Comparison of ENCODE assay signal across 25 cellular contexts in genomic region chr5:66718374-66718977, GRCh38.
A peak's percentile ranks its signal among the peaks of the same experiment; 100 is the strongest.
DNase-seq lines count a peak whose midpoint lies in the region; ATAC-seq, FAIRE-seq and TF ChIP-seq lines count a peak whose summit lies in the region.
"Had no signal": no experiment of that assay in that cellular context is flagged by ENCODE, and none has a peak within 500 bp of the region (broad histone marks: within the 10 kb centered on the region; RNA-seq: fewer than 3 reads in every experiment).

No MANE protein-coding gene starts in this region.

- peak overlapping the region; percentile 35 for H2AFZ ChIP-seq in keratinocyte (ENCODE audit: control insufficient read depth, low read length)
- H2AFZ ChIP-seq: PC-9 had no signal

- TF ChIP-seq CTCF in VCaP (conservative IDR thresholded peaks at IDR 0.05) = no peak
- TF ChIP-seq CTCF in keratinocyte (optimal IDR thresholded peaks at IDR 0.05 in 1 of 3, IDR thresholded peaks at IDR 0.05 in 1 of 3, conservative IDR thresholded peaks at IDR 0.05 in 1 of 3; ENCODE audit: extremely low read depth in 1 of 3, insufficient read depth in 2 of 3, low read length in 3 of 3) = no peak
- no peak for TF ChIP-seq CTCF in Caco-2 (IDR thresholded peaks at IDR 0.05; ENCODE audit: insufficient read depth in 1 of 2, low read depth in 1 of 2, low read length in 1 of 2, severe bottlenecking in 1 of 2, unreplicated experiment in 1 of 2)

- DNase-seq in CD1c-positive myeloid dendritic cell (ENCODE audit: extremely low spot score) (peak; percentile 76), NCI-H69 (lab: John Stamatoyannopoulos, UW) (peak; percentile 32), keratinocyte (ENCODE audit: low read depth, low spot score) (no peak), NCI-H2107 treated with DMSO at 0.1 percent for 48 hours (lab: John Stamatoyannopoulos, UW; ENCODE audit: unreplicated experiment) (no peak), NCI-H524 treated with DMSO at 0.1 percent for 48 hours (lab: John Stamatoyannopoulos, UW) (no peak), sciatic nerve (ENCODE audit: low spot score) (no peak), Caco-2 (no peak)
- DNase-seq: ACHN; activated CD4-positive, alpha-beta T cell treated with anti-CD3 and anti-CD28 coated beads for 4 hours; activated gamma-delta T cell treated with Interleukin-2 at 50 U/mL for 16 hours; activated T-cell treated with anti-CD3 and anti-CD28 coated beads, Interleukin-2, amount 50 U/mL, for 24 hours; effector memory CD4-positive, alpha-beta T cell; GOT3; KG1; NCI-H187 treated with DMSO at 0.1 percent for 48 hours; NCI-H2227 treated with DMSO at 0.1 percent for 48 hours; PC-9; stimulated activated naive B cell treated with anti-CD40 and anti-IgM and Interleukin-4, amounts not matched to agents 10 μg/mL and 1 μg/mL and 100 μg/mL, for 72 hours had no signal

- BruUV-seq in Caco-2 (replicated peaks; lab: Mats Ljungman, UMichigan) = no TSS peak

- H4K20me1 ChIP-seq in keratinocyte (ENCODE audit: control insufficient read depth, extremely low read depth, insufficient read depth, low read length) = no peaks in the 10 kb centered on the region
- H4K20me1 ChIP-seq: BLaER1 had no signal

- no peaks in the 10 kb centered on the region for H3K9me1 ChIP-seq in keratinocyte (ENCODE audit: control insufficient read depth, extremely low read depth, insufficient read depth, low read length)

- no peak for FAIRE-seq in keratinocyte (lab: Jason Lieb, UNC)
- FAIRE-seq: GM12878, HTR-8/SVneo had no signal

- H3K4me1 ChIP-seq in keratinocyte (ENCODE audit: control insufficient read depth, extremely low read depth, insufficient read depth, low read length) = peaks cover 28% of the 10 kb centered on the region
- H3K4me1 ChIP-seq in Caco-2 = no peaks in the 10 kb centered on the region

- H3K9me3 Mint-ChIP-seq in Caco-2 (ENCODE audit: unreplicated experiment) = no peaks in the 10 kb centered on the region
- H3K9me3 Mint-ChIP-seq: activated T-cell treated with anti-CD3 and anti-CD28 coated beads, Interleukin-2, amount 50 U/mL, for 24 hours; brain; memory B cell; stimulated activated naive B cell treated with anti-CD40 and anti-IgM and Interleukin-4, amounts not matched to agents 10 μg/mL and 1 μg/mL and 100 μg/mL, for 72 hours had no signal

- H3K27ac ChIP-seq in VCaP = peak overlapping the region; percentile 41; the same call in 1 of the 2 replicates
- H3K27ac ChIP-seq in keratinocyte (ENCODE audit: control insufficient read depth, insufficient read depth, low read length) = no peak overlapping the region
- H3K27ac ChIP-seq: BLaER1, PC-9, suprapubic skin had no signal

- H3K9me3 ChIP-seq in keratinocyte (ENCODE audit: control insufficient read depth, low read depth, low read length) (no peaks in the 10 kb centered on the region), Caco-2 (no peaks in the 10 kb centered on the region)
- H3K9me3 ChIP-seq: BLaER1, suprapubic skin had no signal

- H3K4me1 Mint-ChIP-seq in Caco-2 (ENCODE audit: low read depth, unreplicated experiment) = no peaks in the 10 kb centered on the region
- H3K4me1 Mint-ChIP-seq: stimulated activated naive B cell treated with anti-CD40 and anti-IgM and Interleukin-4, amounts not matched to agents 10 μg/mL and 1 μg/mL and 100 μg/mL, for 72 hours had no signal

- no peak overlapping the region for H3K9ac ChIP-seq in keratinocyte (ENCODE audit: control insufficient read depth, extremely low read depth, insufficient read depth, low read length)
- H3K9ac ChIP-seq: BLaER1 had no signal

- POLR2A ChIA-PET in Caco-2 (lab: Charles Lee) = no interaction called here

- no peaks in the 10 kb centered on the region for H3K36me3 Mint-ChIP-seq in Caco-2 (ENCODE audit: insufficient read depth, unreplicated experiment)
- H3K36me3 Mint-ChIP-seq: brain; stimulated activated naive B cell treated with anti-CD40 and anti-IgM and Interleukin-4, amounts not matched to agents 10 μg/mL and 1 μg/mL and 100 μg/mL, for 72 hours had no signal

- H3K36me3 ChIP-seq in keratinocyte (ENCODE audit: control insufficient read depth in 2 of 2, extremely low read depth in 1 of 2, insufficient read depth in 2 of 2, low read length in 2 of 2) (no peaks in the 10 kb centered on the region), Caco-2 (ENCODE audit: control insufficient read depth, insufficient read depth, low read length) (no peaks in the 10 kb centered on the region)
- H3K36me3 ChIP-seq: BLaER1, suprapubic skin had no signal

- dilution Hi-C loops in keratinocyte (cut with MboI; ENCODE audit: extremely low pct_ligation_motif_present, low sequenced_read_pairs) = no loop called here

- intact Hi-C loops in sciatic nerve (cut with DNase I) (no loop called here), Caco-2 (cut with micrococcal nuclease; ENCODE audit: unreplicated experiment) (no loop called here)

- no peak overlapping the region for H3K4me3 ChIP-seq in keratinocyte (ENCODE audit: control insufficient read depth in 2 of 3, extremely low read depth in 1 of 3, insufficient read depth in 2 of 3, low read depth in 1 of 3, low read length in 3 of 3)
- no peak overlapping the region for H3K4me3 ChIP-seq in Caco-2 (ENCODE audit: low read depth, low read length)
- H3K4me3 ChIP-seq: BLaER1, GM12878, PC-9, suprapubic skin had no signal

- H3K4me2 ChIP-seq in keratinocyte (ENCODE audit: control insufficient read depth, extremely low read depth, insufficient read depth, low read depth, low read length) = peak overlapping the region; percentile 39
- H3K4me2 ChIP-seq: BLaER1, PC-9 had no signal

- H3K4me3 Mint-ChIP-seq in Caco-2 (ENCODE audit: unreplicated experiment) = no peak overlapping the region
- H3K4me3 Mint-ChIP-seq: activated T-cell treated with anti-CD3 and anti-CD28 coated beads, Interleukin-2, amount 50 U/mL, for 24 hours; brain; memory B cell; stimulated activated naive B cell treated with anti-CD40 and anti-IgM and Interleukin-4, amounts not matched to agents 10 μg/mL and 1 μg/mL and 100 μg/mL, for 72 hours had no signal

- H3K27ac Mint-ChIP-seq in Caco-2 (ENCODE audit: unreplicated experiment) = no peak overlapping the region
- H3K27ac Mint-ChIP-seq: activated T-cell treated with anti-CD3 and anti-CD28 coated beads, Interleukin-2, amount 50 U/mL, for 24 hours; memory B cell; stimulated activated naive B cell treated with anti-CD40 and anti-IgM and Interleukin-4, amounts not matched to agents 10 μg/mL and 1 μg/mL and 100 μg/mL, for 72 hours had no signal

- no peak for ATAC-seq in sciatic nerve
- ATAC-seq: GM12878; stimulated activated naive B cell treated with anti-CD40 and anti-IgM and Interleukin-4, amounts not matched to agents 10 μg/mL and 1 μg/mL and 100 μg/mL, for 72 hours had no signal

- peaks cover 23% of the 10 kb centered on the region for H3K27me3 Mint-ChIP-seq in Caco-2 (ENCODE audit: insufficient read depth, unreplicated experiment)
- H3K27me3 Mint-ChIP-seq: memory B cell had no signal

- CTCF ChIA-PET in Caco-2 (lab: Charles Lee) = no interaction called here

- H3K79me2 ChIP-seq in keratinocyte (ENCODE audit: control insufficient read depth, insufficient read depth, low read length) = no peaks in the 10 kb centered on the region

- H3K27me3 ChIP-seq in keratinocyte (ENCODE audit: control insufficient read depth, extremely low read depth, insufficient read depth, low read length) (no peaks in the 10 kb centered on the region), Caco-2 (replicated peaks; ENCODE audit: control insufficient read depth, insufficient read depth, low read length) (no peaks in the 10 kb centered on the region)
- H3K27me3 ChIP-seq: BLaER1, suprapubic skin had no signal

Comparison
In these comparisons a context has a peak if more than half of its experiments do, and no peak if none do; other contexts are left out.
1. DNase-seq: peak in CD1c-positive myeloid dendritic cell (single experiment) and NCI-H69 (single experiment); none in keratinocyte (single experiment), NCI-H2107 treated with DMSO at 0.1 percent for 48 hours (single experiment), NCI-H524 treated with DMSO at 0.1 percent for 48 hours (single experiment), sciatic nerve (single experiment) and Caco-2 (0 of 2).